ENCODE assay signal across 15 cellular contexts in the genomic region with DNA sequence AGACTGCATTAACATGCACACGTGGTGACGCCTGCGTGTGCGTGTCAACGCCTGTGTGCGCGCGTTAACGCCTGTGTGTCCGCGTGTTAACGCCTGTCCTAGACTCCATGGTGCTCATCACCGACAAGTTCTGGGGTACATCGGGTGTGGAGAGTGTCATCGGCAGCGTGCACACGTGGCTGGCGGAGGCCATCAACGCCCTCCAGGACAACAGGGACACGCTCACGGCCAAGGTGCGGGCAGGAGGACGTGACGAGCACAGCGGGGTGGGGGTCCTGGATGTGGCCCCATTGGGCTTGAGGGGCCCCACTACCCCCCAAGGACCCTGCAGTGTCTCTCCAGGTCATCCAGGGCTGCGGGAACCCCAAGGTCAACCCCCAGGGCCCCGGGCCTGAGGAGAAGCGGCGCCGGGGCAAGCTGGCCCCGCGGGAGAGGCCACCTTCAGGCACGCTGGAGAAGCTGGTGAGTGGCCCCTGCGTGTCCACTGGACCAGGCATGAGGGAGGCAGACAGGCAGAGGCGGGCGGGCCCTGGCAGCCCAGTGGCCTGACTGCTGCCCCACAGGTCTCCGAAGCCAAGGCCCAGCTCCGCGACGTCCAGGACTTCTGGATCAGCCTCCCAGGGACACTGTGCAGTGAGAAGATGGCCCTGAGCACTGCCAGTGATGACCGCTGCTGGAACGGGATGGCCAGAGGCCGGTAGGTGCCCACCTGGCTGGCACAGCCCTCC. TPM values are rescaled to one million over a fixed set of nuclear protein-coding genes. Genes with fewer than 3 reads are reported as not detected.
DNase-seq lines count a peak whose midpoint lies in the region; ATAC-seq and TF ChIP-seq lines count a peak whose summit lies in the region.
"Had no signal": no experiment of that assay in that cellular context is flagged by ENCODE, and none has a peak within 500 bp of the region (broad histone marks: within the 10 kb centered on the region; RNA-seq: fewer than 3 reads in every experiment).

No MANE protein-coding gene starts in this region.

- TF ChIP-seq CTCF in CD14-positive monocyte (IDR thresholded peaks at IDR 0.05) (no peak), RWPE1 (conservative IDR thresholded peaks at IDR 0.05; ENCODE audit: low read depth) (no peak), ovary (IDR thresholded peaks at IDR 0.05) (no peak)

- H3K36me3 ChIP-seq in ovary = no peaks in the 10 kb centered on the region

- no peaks in the 10 kb centered on the region for H3K4me1 ChIP-seq in ovary (ENCODE audit: insufficient read depth)

- no peaks in the 10 kb centered on the region for H3K9me3 Mint-ChIP-seq in CD14-positive monocyte
- H3K9me3 Mint-ChIP-seq: memory B cell, type B pancreatic cell had no signal

- no peaks in the 10 kb centered on the region for H3K9me3 ChIP-seq in ovary
- H3K9me3 ChIP-seq: BLaER1 treated with 17β-estradiol and CSF1 and Interleukin-3, amounts not matched to agents 10 nM and 100 nM had no signal

- CTCF ChIA-PET in RWPE1 (lab: Yijun Ruan, JAX) = interaction anchor here (0.5 kb wide), 1 partner anchor 101 kb away, joined by 3 read pairs; no protein-coding TSS in a partner anchor

- POLR2A ChIA-PET in RWPE1 (lab: Yijun Ruan, JAX; ENCODE audit: low non-redundant PET) = no interaction called here

- no peaks in the 10 kb centered on the region for H3K27me3 ChIP-seq in ovary
- H3K27me3 ChIP-seq: BLaER1 treated with 17β-estradiol and CSF1 and Interleukin-3, amounts not matched to agents 10 nM and 100 nM had no signal

- DNase-seq in CD14-positive monocyte (ENCODE audit: low spot score) = peak; percentile 41
- DNase-seq in RWPE1 (ENCODE audit: low spot score) = no peak
- peak; percentile 11 for DNase-seq in left cardiac atrium
- DNase-seq in ovary = peak; percentile 11 to 37 (median 22)
- DNase-seq in RKO (ENCODE audit: low spot score) = no peak
- no peak for DNase-seq in SIG-M5 (lab: John Stamatoyannopoulos, UW)
- no peak for DNase-seq in NCI-H2227 (lab: John Stamatoyannopoulos, UW; ENCODE audit: unreplicated experiment)
- DNase-seq: dermis blood vessel endothelial cell; DND-41; NCI-H2081; NK-92 treated with Interleukin-12 subunit alpha and Interleukin-12 subunit beta, amount 100 ng/mL, for 24 hours had no signal

- no peaks in the 10 kb centered on the region for H3K4me1 Mint-ChIP-seq in CD14-positive monocyte

- no peak overlapping the region for H3K4me3 ChIP-seq in ovary
- H3K4me3 ChIP-seq: BLaER1 treated with 17β-estradiol and CSF1 and Interleukin-3, amounts not matched to agents 10 nM and 100 nM had no signal

- no peak for TF ChIP-seq EP300 in ovary (IDR thresholded peaks at IDR 0.05)

- H3K36me3 Mint-ChIP-seq in CD14-positive monocyte = no peaks in the 10 kb centered on the region
- H3K36me3 Mint-ChIP-seq: type B pancreatic cell had no signal

- H3K27ac Mint-ChIP-seq in CD14-positive monocyte = no peak overlapping the region
- H3K27ac Mint-ChIP-seq: memory B cell had no signal

- peak overlapping the region; percentile 52; the same call in 1 of the 2 replicates for H3K27ac ChIP-seq in RWPE1
- no peak overlapping the region for H3K27ac ChIP-seq in ovary

- no peak for TF ChIP-seq POLR2A in ovary (IDR thresholded peaks at IDR 0.05)

- H3K27me3 Mint-ChIP-seq in CD14-positive monocyte (ENCODE audit: low read depth in 3 of 3) = peaks cover 0 to 6% (median 0%) of the 10 kb centered on the region in 3 donors
- H3K27me3 Mint-ChIP-seq: type B pancreatic cell had no signal

- no peak overlapping the region for H3K4me3 Mint-ChIP-seq in CD14-positive monocyte
- H3K4me3 Mint-ChIP-seq: memory B cell, type B pancreatic cell had no signal

- 91 to 95% (median 95%) methylated on average over 33 to 43 of the region's 43 CpGs for WGBS in ovary, 3 donors

- intact Hi-C loops in CD14-positive monocyte (cut with micrococcal nuclease) (no loop called here), left cardiac atrium (cut with DNase I) (no loop called here), ovary (cut with DNase I) (no loop called here)

- no peak for ATAC-seq in left cardiac atrium
- no peak for ATAC-seq in HG02623 (IDR thresholded peaks at IDR 0.05; ENCODE audit: unreplicated experiment)

RNA-seq across cellular contexts. Expression of a gene that starts 29.2 kb away (rescaled TPM):
- polyA plus RNA-seq in CD14-positive monocyte = not detected
- 10 to 100 TPM; 74.6 to 78.4 TPM for total RNA-seq in left cardiac atrium
- total RNA-seq in ovary = 100 to 1,000 TPM in 1 of 7 donors, 10 to 100 TPM in 6; 27.2 to 149 (median 73.3) TPM
- polyA plus RNA-seq in ovary = 10 to 100 TPM in 1 of 2 donors, 1 to 10 TPM in 1; 2.9 to 63.3 TPM

Comparison
In these comparisons a context has a peak if more than half of its experiments do, and no peak if none do; other contexts are left out.
1. DNase-seq: peak in CD14-positive monocyte (single experiment), left cardiac atrium (single experiment) and ovary (5 of 5); none in RWPE1 (single experiment), RKO (single experiment), SIG-M5 (single experiment) and NCI-H2227 (single experiment).